ENCODE assay signal across 22 cellular contexts in the genomic region with DNA sequence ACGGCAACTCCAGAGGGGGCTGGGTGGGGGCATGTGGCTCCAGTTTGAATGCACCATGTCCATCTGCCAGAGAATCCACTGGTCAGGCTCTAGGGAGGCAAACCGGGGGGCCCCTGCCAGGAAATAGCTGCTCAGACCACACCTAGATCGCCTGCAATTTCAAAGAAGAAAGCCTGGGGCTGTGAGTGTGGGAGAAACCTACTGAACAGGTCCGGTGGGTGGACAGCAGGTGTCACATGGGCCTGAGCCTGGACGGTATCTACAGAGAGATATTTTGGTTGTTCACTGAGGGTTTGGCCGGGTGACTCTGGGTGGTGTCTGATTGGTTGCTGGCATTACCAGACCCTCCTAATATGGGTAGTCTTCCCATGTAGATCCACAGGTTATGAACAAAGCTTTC. TPM values are rescaled to one million over a fixed set of nuclear protein-coding genes. Genes with fewer than 3 reads are reported as not detected.
"Had no signal": no experiment of that assay in that cellular context is flagged by ENCODE, and none has a peak within 500 bp of the region (broad histone marks: within the 10 kb centered on the region; RNA-seq: fewer than 3 reads in every experiment).

No MANE protein-coding gene starts in this region.

- H3K36me3 ChIP-seq: pancreas, stomach, thoracic aorta, vagina had no signal

- H3K4me3 ChIP-seq: pancreas, stomach, thoracic aorta, vagina had no signal

- H3K9me3 ChIP-seq: pancreas, stomach, thoracic aorta, vagina had no signal

- H3K4me1 ChIP-seq: pancreas, stomach, vagina had no signal

- H3K27ac ChIP-seq: pancreas, stomach, thoracic aorta, vagina had no signal

- H3K27me3 ChIP-seq: pancreas, stomach, vagina had no signal

- DNase-seq: activated CD4-positive, alpha-beta T cell treated with anti-CD3 and anti-CD28 coated beads for 1 hour; activated CD4-positive, alpha-beta T cell treated with anti-CD3 and anti-CD28 coated beads, Interleukin-2, amount 50 U/mL, for 4 hours; activated naive CD4-positive, alpha-beta T cell treated with anti-CD3 and anti-CD28 coated beads for 36 hours; activated naive CD8-positive, alpha-beta T cell treated with anti-CD3 and anti-CD28 coated beads, Interleukin-2, amount 50 U/mL, for 24 hours; aorta; endodermal cell; hippocampal formation; kidney glomerular epithelial cell; midbrain; naive B cell; pancreas; stimulated activated CD4-positive, alpha-beta T cell treated with anti-CD3 and anti-CD28 coated beads, Interleukin-1b, Interleukin-23, amount 100 ng/mL, for 48 hours; stomach; T-cell had no signal

RNA-seq across cellular contexts. Expression of a gene that starts 32.0 kb away (rescaled TPM):
- total RNA-seq: activated naive CD4-positive, alpha-beta T cell treated with anti-CD3 and anti-CD28 coated beads for 36 hours; activated T-helper 17 cell treated with anti-CD3 and anti-CD28 coated beads, Interleukin-2, amount 50 U/mL, for 72 hours; aorta; cerebellum; dermis microvascular lymphatic vessel endothelial cell; endodermal cell; glomerular endothelial cell; lower leg skin; pancreas; stomach; T-cell; thoracic aorta; vagina had no signal
- polyA plus RNA-seq: aorta, esophagus, pancreas, stomach had no signal
